13 cellular contexts compared by ENCODE assay signal in genomic region chr11:95588821-95589220, GRCh38.
DNase-seq lines count a peak whose midpoint lies in the region; ATAC-seq and TF ChIP-seq lines count a peak whose summit lies in the region.
"Had no signal": no experiment of that assay in that cellular context is flagged by ENCODE, and none has a peak within 500 bp of the region (broad histone marks: within the 10 kb centered on the region; RNA-seq: fewer than 3 reads in every experiment).

No MANE protein-coding gene starts in this region.

- H2AFZ ChIP-seq in osteoblast (ENCODE audit: low read length) = peak overlapping the region; percentile 10
- H2AFZ ChIP-seq: GM23248 had no signal

- H3K27ac Mint-ChIP-seq in stimulated activated naive CD8-positive, alpha-beta T cell treated with anti-CD3 and anti-CD28 coated beads, Interleukin-15, amount 100 ng/mL, for 72 hours = no peak overlapping the region
- H3K27ac Mint-ChIP-seq in activated T-helper 2 cell treated with anti-CD3 and anti-CD28 coated beads, Interferon-gamma antibody, Interleukin-2, Interleukin-4, amounts not matched to agents 10 μg/mL and 5 μg/mL and 100 μg/mL, durations not matched to agents 14 hours and 24 hours and 36 hours = peak overlapping the region; percentile 19
- H3K27ac Mint-ChIP-seq: B cell; CD8-positive, alpha-beta memory T cell had no signal

- 68 to 84% methylated on average over 3 of the region's 3 CpGs for WGBS in esophagus squamous epithelium, 2 donors

- no peak overlapping the region for H3K4me2 ChIP-seq in osteoblast (ENCODE audit: insufficient read depth, low read length)
- H3K4me2 ChIP-seq: BLaER1 treated with 17β-estradiol and CSF1 and Interleukin-3, amounts not matched to agents 10 nM and 100 nM had no signal

- no peaks in the 10 kb centered on the region for H3K79me2 ChIP-seq in osteoblast (ENCODE audit: insufficient read depth, low read length)

- no peaks in the 10 kb centered on the region for H3K9me3 ChIP-seq in osteoblast (ENCODE audit: low read depth, low read length)
- H3K9me3 ChIP-seq in esophagus squamous epithelium = no peaks in the 10 kb centered on the region
- H3K9me3 ChIP-seq: BLaER1 treated with 17β-estradiol and CSF1 and Interleukin-3, amounts not matched to agents 10 nM and 100 nM; HAP-1 had no signal

- TF ChIP-seq POLR2A in esophagus squamous epithelium (IDR thresholded peaks at IDR 0.05) = no peak

- intact Hi-C loops in activated T-helper 2 cell treated with anti-CD3 and anti-CD28 coated beads, Interferon-gamma antibody, Interleukin-2, Interleukin-4, amounts not matched to agents 10 μg/mL and 5 μg/mL and 100 μg/mL, durations not matched to agents 14 hours and 24 hours and 36 hours (cut with micrococcal nuclease) = loop anchor here (10.0 kb wide), 1 partner anchor 244 kb away; no protein-coding TSS in a partner anchor
- intact Hi-C loops in esophagus squamous epithelium (cut with DNase I) = no loop called here

- no peak for DNase-seq in stimulated activated naive CD8-positive, alpha-beta T cell treated with anti-CD3 and anti-CD28 coated beads, Interleukin-15, amount 100 ng/mL, for 72 hours
- DNase-seq in stimulated activated naive CD8-positive, alpha-beta T cell treated with anti-CD3 and anti-CD28 coated beads, Interleukin-15, Interleukin-2, amounts not matched to agents 100 U/mL and 50 U/mL, for 24 hours = no peak
- DNase-seq in activated T-helper 2 cell treated with anti-CD3 and anti-CD28 coated beads, Interferon-gamma antibody, Interleukin-2, Interleukin-4, amounts not matched to agents 10 μg/mL and 5 μg/mL and 100 μg/mL, durations not matched to agents 14 hours and 24 hours and 36 hours (ENCODE audit: low spot score) = no peak
- DNase-seq in osteoblast (ENCODE audit: insufficient read length, low spot score, missing footprints) = no peak
- DNase-seq in esophagus squamous epithelium (lab: John Stamatoyannopoulos, UW) = no peak
- DNase-seq in DMS 273 treated with DMSO at 0.1 percent for 48 hours (lab: John Stamatoyannopoulos, UW) = no peak
- DNase-seq in T-helper 9 cell = no peak
- DNase-seq: CD8-positive, alpha-beta memory T cell; COR-L47; GM23248 had no signal

- no peaks in the 10 kb centered on the region for H3K27me3 Mint-ChIP-seq in stimulated activated naive CD8-positive, alpha-beta T cell treated with anti-CD3 and anti-CD28 coated beads, Interleukin-15, amount 100 ng/mL, for 72 hours
- no peaks in the 10 kb centered on the region for H3K27me3 Mint-ChIP-seq in activated T-helper 2 cell treated with anti-CD3 and anti-CD28 coated beads, Interferon-gamma antibody, Interleukin-2, Interleukin-4, amounts not matched to agents 10 μg/mL and 5 μg/mL and 100 μg/mL, durations not matched to agents 14 hours and 24 hours and 36 hours (ENCODE audit: low read depth)
- H3K27me3 Mint-ChIP-seq: B cell; CD8-positive, alpha-beta memory T cell had no signal

- no peak overlapping the region for H3K4me3 Mint-ChIP-seq in stimulated activated naive CD8-positive, alpha-beta T cell treated with anti-CD3 and anti-CD28 coated beads, Interleukin-15, amount 100 ng/mL, for 72 hours
- H3K4me3 Mint-ChIP-seq in activated T-helper 2 cell treated with anti-CD3 and anti-CD28 coated beads, Interferon-gamma antibody, Interleukin-2, Interleukin-4, amounts not matched to agents 10 μg/mL and 5 μg/mL and 100 μg/mL, durations not matched to agents 14 hours and 24 hours and 36 hours (ENCODE audit: low read depth) = no peak overlapping the region
- H3K4me3 Mint-ChIP-seq: B cell; CD8-positive, alpha-beta memory T cell had no signal

- no peak overlapping the region for H3K4me3 ChIP-seq in osteoblast (ENCODE audit: insufficient read depth, low read length)
- no peak overlapping the region for H3K4me3 ChIP-seq in esophagus squamous epithelium
- H3K4me3 ChIP-seq: BLaER1 treated with 17β-estradiol and CSF1 and Interleukin-3, amounts not matched to agents 10 nM and 100 nM; GM23248; HAP-1 had no signal

- peak; percentile 49 for ATAC-seq in stimulated activated naive CD8-positive, alpha-beta T cell treated with anti-CD3 and anti-CD28 coated beads, Interleukin-15, amount 100 ng/mL, for 72 hours
- ATAC-seq in stimulated activated naive CD8-positive, alpha-beta T cell treated with anti-CD3 and anti-CD28 coated beads, Interleukin-15, Interleukin-2, amounts not matched to agents 100 U/mL and 50 U/mL, for 24 hours = no peak

- H3K36me3 ChIP-seq in osteoblast (ENCODE audit: insufficient read depth, low read length) (no peaks in the 10 kb centered on the region), esophagus squamous epithelium (no peaks in the 10 kb centered on the region)
- H3K36me3 ChIP-seq: BLaER1 treated with 17β-estradiol and CSF1 and Interleukin-3, amounts not matched to agents 10 nM and 100 nM; HAP-1 had no signal

- H3K36me3 Mint-ChIP-seq in activated T-helper 2 cell treated with anti-CD3 and anti-CD28 coated beads, Interferon-gamma antibody, Interleukin-2, Interleukin-4, amounts not matched to agents 10 μg/mL and 5 μg/mL and 100 μg/mL, durations not matched to agents 14 hours and 24 hours and 36 hours (ENCODE audit: low read depth) = no peaks in the 10 kb centered on the region
- H3K36me3 Mint-ChIP-seq: CD8-positive, alpha-beta memory T cell had no signal

- H3K4me1 Mint-ChIP-seq in stimulated activated naive CD8-positive, alpha-beta T cell treated with anti-CD3 and anti-CD28 coated beads, Interleukin-15, amount 100 ng/mL, for 72 hours = peaks cover 30% of the 10 kb centered on the region
- H3K4me1 Mint-ChIP-seq in activated T-helper 2 cell treated with anti-CD3 and anti-CD28 coated beads, Interferon-gamma antibody, Interleukin-2, Interleukin-4, amounts not matched to agents 10 μg/mL and 5 μg/mL and 100 μg/mL, durations not matched to agents 14 hours and 24 hours and 36 hours (ENCODE audit: low read depth) = peaks cover 24% of the 10 kb centered on the region
- H3K4me1 Mint-ChIP-seq: CD8-positive, alpha-beta memory T cell had no signal

- H4K20me1 ChIP-seq in osteoblast (ENCODE audit: insufficient read depth, low read length) = no peaks in the 10 kb centered on the region
- H4K20me1 ChIP-seq: BLaER1 treated with 17β-estradiol and CSF1 and Interleukin-3, amounts not matched to agents 10 nM and 100 nM had no signal

- H3K9me3 Mint-ChIP-seq in stimulated activated naive CD8-positive, alpha-beta T cell treated with anti-CD3 and anti-CD28 coated beads, Interleukin-15, amount 100 ng/mL, for 72 hours = no peaks in the 10 kb centered on the region
- H3K9me3 Mint-ChIP-seq in activated T-helper 2 cell treated with anti-CD3 and anti-CD28 coated beads, Interferon-gamma antibody, Interleukin-2, Interleukin-4, amounts not matched to agents 10 μg/mL and 5 μg/mL and 100 μg/mL, durations not matched to agents 14 hours and 24 hours and 36 hours = no peaks in the 10 kb centered on the region
- H3K9me3 Mint-ChIP-seq: CD8-positive, alpha-beta memory T cell had no signal

- H3K27me3 ChIP-seq in osteoblast (ENCODE audit: insufficient read depth, low read length) (no peaks in the 10 kb centered on the region), esophagus squamous epithelium (no peaks in the 10 kb centered on the region)
- H3K27me3 ChIP-seq: BLaER1 treated with 17β-estradiol and CSF1 and Interleukin-3, amounts not matched to agents 10 nM and 100 nM had no signal

- H3K27ac ChIP-seq in osteoblast (ENCODE audit: low read depth, low read length) = no peak overlapping the region
- H3K27ac ChIP-seq in esophagus squamous epithelium = no peak overlapping the region
- H3K27ac ChIP-seq: BLaER1 treated with 17β-estradiol and CSF1 and Interleukin-3, amounts not matched to agents 10 nM and 100 nM; GM23248 had no signal

- TF ChIP-seq CTCF in osteoblast (IDR thresholded peaks at IDR 0.05; ENCODE audit: extremely low read depth, low read depth, low read length) (no peak), esophagus squamous epithelium (IDR thresholded peaks at IDR 0.05) (no peak)

- H3K4me1 ChIP-seq in osteoblast (ENCODE audit: insufficient read depth, low read length) (peaks cover 31% of the 10 kb centered on the region), esophagus squamous epithelium (peaks cover 0 to 12% (median 4%) of the 10 kb centered on the region in 3 donors)
- H3K4me1 ChIP-seq: BLaER1 treated with 17β-estradiol and CSF1 and Interleukin-3, amounts not matched to agents 10 nM and 100 nM; HAP-1 had no signal
